Comparison of ENCODE assay signal across 21 cellular contexts in the genomic region with DNA sequence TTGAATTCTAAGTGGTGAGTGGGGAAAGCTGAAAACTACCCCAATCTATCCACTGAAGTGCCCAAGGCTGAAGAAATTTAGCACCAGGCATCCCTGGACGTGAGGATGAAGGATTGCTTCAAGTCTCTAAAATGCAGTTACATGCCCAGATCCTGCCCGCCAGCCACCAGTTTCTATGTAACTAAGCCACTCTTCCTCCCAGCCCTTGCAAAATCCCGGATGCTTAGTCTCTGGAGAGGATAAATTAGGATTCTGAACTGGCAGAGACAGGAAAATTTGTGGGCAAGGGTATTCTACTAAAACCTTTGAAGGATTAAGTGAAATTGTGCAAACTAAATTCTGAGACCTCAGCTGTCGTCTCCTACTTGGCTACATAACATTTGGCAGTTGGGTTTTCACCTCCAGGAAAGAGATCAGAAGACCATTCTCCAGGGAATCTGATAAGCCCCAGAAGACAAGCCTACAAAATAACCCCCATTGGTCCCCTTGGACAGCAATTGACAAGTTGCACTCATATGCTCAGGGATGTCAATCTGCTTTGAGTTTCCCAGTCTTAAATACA.
"Had no signal": no experiment of that assay in that cellular context is flagged by ENCODE, and none has a peak within 500 bp of the region (broad histone marks: within the 10 kb centered on the region; RNA-seq: fewer than 3 reads in every experiment).

No MANE protein-coding gene starts in this region.

- H3K9me3 ChIP-seq: heart left ventricle, stomach, thoracic aorta, transverse colon had no signal

- FAIRE-seq: endothelial cell of umbilical vein, islet of Langerhans had no signal

- H3K4me1 ChIP-seq: stomach, transverse colon had no signal

- H3K27me3 ChIP-seq: heart left ventricle, stomach, transverse colon had no signal

- H3K27ac ChIP-seq: coronary artery, heart left ventricle, skin epidermis, stomach, thoracic aorta, transverse colon had no signal

- H3K36me3 ChIP-seq: thoracic aorta, transverse colon had no signal

- ATAC-seq: heart left ventricle, left lobe of liver, natural killer cell, sciatic nerve had no signal

- DNase-seq: effector CD4-positive, alpha-beta T cell; endodermal cell; erythroblast; foreskin melanocyte; heart left ventricle; hippocampal formation; mammary epithelial cell; natural killer cell; posterior cingulate gyrus; stimulated activated CD4-positive, alpha-beta T cell treated with anti-CD3 and anti-CD28 coated beads, Interleukin-12 subunit alpha, Interleukin-12 subunit beta, amount 100 ng/mL, for 4 hours; stimulated activated naive CD4-positive, alpha-beta T cell; stomach; substantia nigra; transverse colon had no signal

- H3K4me3 ChIP-seq: coronary artery, heart left ventricle, skin epidermis, stomach, thoracic aorta, transverse colon had no signal
